1 cellular context compared by ENCODE assay signal in the genomic region with DNA sequence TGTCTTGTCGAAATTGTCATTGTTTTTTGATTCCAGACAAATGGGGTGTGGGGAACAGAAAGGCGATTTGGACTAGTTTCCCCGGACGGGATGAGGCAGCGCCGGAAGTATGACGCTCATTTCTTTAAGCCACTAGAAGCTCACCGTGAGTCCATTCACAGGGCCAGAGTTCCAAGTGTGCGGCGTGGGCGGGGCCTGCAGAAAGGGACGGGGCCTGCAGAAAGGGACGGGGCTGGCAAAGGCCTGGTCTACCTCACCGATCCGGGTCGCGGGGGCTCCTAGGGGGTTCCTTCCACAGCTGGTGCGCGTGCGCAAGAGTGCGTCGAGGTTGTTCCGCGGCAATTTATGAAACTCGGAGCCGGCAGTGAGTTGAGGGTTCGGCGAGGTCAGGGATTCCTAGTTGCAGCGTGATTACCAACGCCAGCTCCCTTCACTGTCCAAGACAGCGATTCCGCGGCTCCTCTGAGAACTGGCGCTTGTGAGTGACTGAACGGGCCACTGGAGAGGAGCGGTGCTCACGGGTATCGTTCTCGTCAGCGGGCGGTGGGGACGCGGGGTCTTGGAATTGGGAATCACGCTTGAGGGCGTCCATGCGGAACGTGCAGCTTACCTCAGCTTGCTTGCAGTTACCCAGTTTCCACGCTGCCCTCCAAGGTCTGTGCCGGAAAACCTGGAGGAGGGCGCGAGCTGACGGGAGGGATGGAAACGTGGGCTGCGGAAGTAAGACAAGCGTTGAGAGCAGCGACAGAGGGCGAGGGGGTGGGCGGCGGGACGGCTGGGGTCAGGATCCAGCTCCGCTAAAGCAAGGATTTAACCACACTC.
TF ChIP-seq lines count a peak whose summit lies in the region.

A gene (plus strand): TSS at position 219 of the 822 bp plus-strand sequence. CDS start 5,847 bp downstream, outside the sequence.

TF ChIP-seq in K562, 482 proteins besides CTCF, POLR2A, EP300 and RAD21 (continued from another document and continues in another):
- TF ChIP-seq, protein P1, sequence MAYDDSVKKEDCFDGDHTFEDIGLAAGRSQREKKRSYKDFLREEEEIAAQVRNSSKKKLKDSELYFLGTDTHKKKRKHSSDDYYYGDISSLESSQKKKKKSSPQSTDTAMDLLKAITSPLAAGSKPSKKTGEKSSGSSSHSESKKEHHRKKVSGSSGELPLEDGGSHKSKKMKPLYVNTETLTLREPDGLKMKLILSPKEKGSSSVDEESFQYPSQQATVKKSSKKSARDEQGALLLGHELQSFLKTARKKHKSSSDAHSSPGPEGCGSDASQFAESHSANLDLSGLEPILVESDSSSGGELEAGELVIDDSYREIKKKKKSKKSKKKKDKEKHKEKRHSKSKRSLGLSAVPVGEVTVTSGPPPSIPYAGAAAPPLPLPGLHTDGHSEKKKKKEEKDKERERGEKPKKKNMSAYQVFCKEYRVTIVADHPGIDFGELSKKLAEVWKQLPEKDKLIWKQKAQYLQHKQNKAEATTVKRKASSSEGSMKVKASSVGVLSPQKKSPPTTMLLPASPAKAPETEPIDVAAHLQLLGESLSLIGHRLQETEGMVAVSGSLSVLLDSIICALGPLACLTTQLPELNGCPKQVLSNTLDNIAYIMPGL (CRISPR knock-in tag; IDR thresholded peaks at IDR 0.05), result no peak; the same call in 1 of the 2 replicates
- TF ChIP-seq CREM (IDR thresholded peaks at IDR 0.05; ENCODE audit: low read depth) (peak; percentile 90), HMGN3 (IDR thresholded peaks at IDR 0.05; ENCODE audit: borderline replicate concordance, extremely low read depth, insufficient read length, low read depth, low read length) (no peak), EGR1 (conservative IDR thresholded peaks at IDR 0.05) (peak; percentile 80), CAMTA2 (CRISPR knock-in tag; conservative IDR thresholded peaks at IDR 0.05) (no peak), PHF8 (IDR thresholded peaks at IDR 0.05; ENCODE audit: borderline replicate concordance, low read length) (peak; percentile 82; the same call in 1 of the 2 replicates), ZNF184 (CRISPR knock-in tag; IDR thresholded peaks at IDR 0.05) (no peak), SMARCB1 (IDR thresholded peaks at IDR 0.05; ENCODE audit: insufficient read length, low read depth) (no peak), YY1 (IDR thresholded peaks at IDR 0.05; ENCODE audit: borderline replicate concordance in 1 of 3, control insufficient read depth in 1 of 3, extremely low read depth in 1 of 3, insufficient read depth in 3 of 3, insufficient read length in 1 of 3, insufficient replicate concordance in 2 of 3, low read depth in 1 of 3, low read length in 2 of 3) (peak in 2 of 3 experiments; percentile 23 to 66), ZFX (CRISPR knock-in tag; IDR thresholded peaks at IDR 0.05) (peak; percentile 89), C11orf30 (IDR thresholded peaks at IDR 0.05; ENCODE audit: low read depth) (peak; percentile 34; the same call in 1 of the 2 replicates), SMAD4 (CRISPR knock-in tag; conservative IDR thresholded peaks at IDR 0.05) (peak; percentile 19; the same call in 1 of the 2 replicates), ZNF12 (CRISPR knock-in tag; IDR thresholded peaks at IDR 0.05) (no peak), IRF2 (CRISPR knock-in tag; IDR thresholded peaks at IDR 0.05) (no peak), TEAD1 (CRISPR knock-in tag; IDR thresholded peaks at IDR 0.05) (0 out of 4 replicates have a peak, but pooled peaks of 1 of the 2 experiments have one; percentile 66), BRD4 (IDR thresholded peaks at IDR 0.05) (no peak), ZNF274 (IDR thresholded peaks at IDR 0.05; ENCODE audit: borderline replicate concordance, low read depth, low read length) (no peak), STAT5B (CRISPR knock-in tag; IDR thresholded peaks at IDR 0.05) (no peak), JUN (IDR thresholded peaks at IDR 0.05; ENCODE audit: borderline replicate concordance, low read depth, low read length) (peak; percentile 40; the same call in 1 of the 2 replicates), JUN (CRISPR knock-in tag; IDR thresholded peaks at IDR 0.05; ENCODE audit: borderline replicate concordance) (no peak; the same call in 1 of the 2 replicates), DMBX1 (CRISPR knock-in tag; IDR thresholded peaks at IDR 0.05; ENCODE audit: borderline replicate concordance) (no peak), CTBP1 (IDR thresholded peaks at IDR 0.05; ENCODE audit: borderline replicate concordance) (no peak; the same call in 1 of the 2 replicates), L3MBTL2 (IDR thresholded peaks at IDR 0.05) (peak; percentile 75), FOS (IDR thresholded peaks at IDR 0.05; ENCODE audit: extremely low read depth, insufficient read length) (no peak), NCOA1 (IDR thresholded peaks at IDR 0.05; ENCODE audit: low read depth) (peak; percentile 80; the same call in 1 of the 2 replicates), NFIX (CRISPR knock-in tag; IDR thresholded peaks at IDR 0.05; ENCODE audit: low read depth) (no peak), CBX8 (IDR thresholded peaks at IDR 0.05; ENCODE audit: borderline replicate concordance, extremely low read depth, low read depth, low read length, poor library complexity, severe bottlenecking) (no peak), SMAD3 (CRISPR knock-in tag; conservative IDR thresholded peaks at IDR 0.05) (no peak), KAT8 (IDR thresholded peaks at IDR 0.05; ENCODE audit: low read depth) (no peak), HEY1 (CRISPR knock-in tag; IDR thresholded peaks at IDR 0.05; ENCODE audit: borderline replicate concordance) (no peak), SMARCA5 (IDR thresholded peaks at IDR 0.05) (no peak)
- TF ChIP-seq, protein P2, sequence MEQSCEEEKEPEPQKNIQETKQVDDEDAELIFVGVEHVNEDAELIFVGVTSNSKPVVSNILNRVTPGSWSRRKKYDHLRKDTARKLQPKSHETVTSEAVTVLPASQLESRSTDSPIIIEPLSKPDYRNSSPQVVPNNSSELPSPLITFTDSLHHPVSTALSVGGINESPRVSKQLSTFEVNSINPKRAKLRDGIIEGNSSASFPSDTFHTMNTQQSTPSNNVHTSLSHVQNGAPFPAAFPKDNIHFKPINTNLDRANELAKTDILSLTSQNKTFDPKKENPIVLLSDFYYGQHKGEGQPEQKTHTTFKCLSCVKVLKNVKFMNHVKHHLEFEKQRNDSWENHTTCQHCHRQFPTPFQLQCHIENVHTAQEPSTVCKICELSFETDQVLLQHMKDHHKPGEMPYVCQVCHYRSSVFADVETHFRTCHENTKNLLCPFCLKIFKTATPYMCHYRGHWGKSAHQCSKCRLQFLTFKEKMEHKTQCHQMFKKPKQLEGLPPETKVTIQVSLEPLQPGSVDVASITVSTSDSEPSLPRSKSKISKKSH (CRISPR knock-in tag; IDR thresholded peaks at IDR 0.05), result no peak
- TF ChIP-seq, protein P3, sequence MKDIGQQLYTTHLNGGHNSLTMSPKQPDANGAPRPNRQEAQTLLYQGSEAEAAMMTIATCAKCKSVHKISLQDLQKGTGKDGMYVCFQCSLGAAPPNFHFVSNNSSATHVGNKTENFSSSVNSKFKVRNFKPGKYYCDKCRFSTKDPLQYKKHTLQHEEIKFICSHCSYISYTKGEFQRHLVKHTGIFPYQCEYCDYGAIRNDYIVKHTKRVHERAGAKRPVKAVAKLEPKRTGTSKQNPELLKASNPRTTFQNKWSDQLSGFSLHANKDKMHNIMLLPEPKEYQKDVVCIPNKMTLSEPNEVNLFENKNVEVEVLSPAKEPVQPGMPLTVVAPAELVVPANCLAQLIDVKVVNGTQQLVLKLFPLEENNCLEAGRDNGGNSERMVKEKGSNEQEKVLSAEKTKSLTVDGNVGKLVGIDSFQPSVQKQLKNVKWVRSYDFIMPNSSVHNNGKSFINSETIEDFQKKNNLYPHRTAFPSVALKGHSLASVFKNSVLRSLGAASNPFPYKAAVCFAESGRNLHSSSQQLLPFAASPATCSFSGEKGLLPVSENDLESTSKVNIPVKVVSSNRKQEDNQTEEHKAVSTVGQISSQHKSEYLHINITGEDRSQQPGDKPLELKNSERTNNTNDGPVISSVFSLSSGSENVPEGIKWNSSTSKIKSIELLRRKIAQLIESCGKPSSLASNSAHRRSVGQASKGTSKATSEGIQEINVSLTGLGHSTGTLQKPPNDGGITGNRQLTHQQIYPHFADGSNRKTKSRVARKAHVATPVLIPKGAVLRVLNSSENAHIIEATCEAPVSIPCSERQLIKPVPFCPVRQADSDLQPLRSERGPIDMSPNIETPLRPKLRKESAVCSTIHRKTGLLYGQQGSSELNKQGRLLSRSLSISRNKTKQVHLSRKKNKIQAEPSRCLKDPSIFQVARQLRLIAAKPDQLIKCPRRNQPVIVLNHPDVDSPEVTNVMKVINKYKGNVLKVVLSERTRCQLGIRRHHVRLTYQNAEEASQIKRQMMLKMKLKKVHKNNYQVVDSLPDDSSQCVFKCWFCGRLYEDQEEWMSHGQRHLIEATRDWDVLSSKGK (CRISPR knock-in tag; IDR thresholded peaks at IDR 0.05), result no peak
- TF ChIP-seq, protein P4, sequence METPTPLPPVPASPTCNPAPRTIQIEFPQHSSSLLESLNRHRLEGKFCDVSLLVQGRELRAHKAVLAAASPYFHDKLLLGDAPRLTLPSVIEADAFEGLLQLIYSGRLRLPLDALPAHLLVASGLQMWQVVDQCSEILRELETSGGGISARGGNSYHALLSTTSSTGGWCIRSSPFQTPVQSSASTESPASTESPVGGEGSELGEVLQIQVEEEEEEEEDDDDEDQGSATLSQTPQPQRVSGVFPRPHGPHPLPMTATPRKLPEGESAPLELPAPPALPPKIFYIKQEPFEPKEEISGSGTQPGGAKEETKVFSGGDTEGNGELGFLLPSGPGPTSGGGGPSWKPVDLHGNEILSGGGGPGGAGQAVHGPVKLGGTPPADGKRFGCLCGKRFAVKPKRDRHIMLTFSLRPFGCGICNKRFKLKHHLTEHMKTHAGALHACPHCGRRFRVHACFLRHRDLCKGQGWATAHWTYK (CRISPR knock-in tag; IDR thresholded peaks at IDR 0.05), result 0 out of 2 replicates have a peak, but pooled peaks have one; percentile 50
- TF ChIP-seq, protein P5, sequence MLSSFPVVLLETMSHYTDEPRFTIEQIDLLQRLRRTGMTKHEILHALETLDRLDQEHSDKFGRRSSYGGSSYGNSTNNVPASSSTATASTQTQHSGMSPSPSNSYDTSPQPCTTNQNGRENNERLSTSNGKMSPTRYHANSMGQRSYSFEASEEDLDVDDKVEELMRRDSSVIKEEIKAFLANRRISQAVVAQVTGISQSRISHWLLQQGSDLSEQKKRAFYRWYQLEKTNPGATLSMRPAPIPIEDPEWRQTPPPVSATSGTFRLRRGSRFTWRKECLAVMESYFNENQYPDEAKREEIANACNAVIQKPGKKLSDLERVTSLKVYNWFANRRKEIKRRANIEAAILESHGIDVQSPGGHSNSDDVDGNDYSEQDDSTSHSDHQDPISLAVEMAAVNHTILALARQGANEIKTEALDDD (IDR thresholded peaks at IDR 0.05), result peak; percentile 5; the same call in 1 of the 2 replicates
- TF ChIP-seq, protein P6, sequence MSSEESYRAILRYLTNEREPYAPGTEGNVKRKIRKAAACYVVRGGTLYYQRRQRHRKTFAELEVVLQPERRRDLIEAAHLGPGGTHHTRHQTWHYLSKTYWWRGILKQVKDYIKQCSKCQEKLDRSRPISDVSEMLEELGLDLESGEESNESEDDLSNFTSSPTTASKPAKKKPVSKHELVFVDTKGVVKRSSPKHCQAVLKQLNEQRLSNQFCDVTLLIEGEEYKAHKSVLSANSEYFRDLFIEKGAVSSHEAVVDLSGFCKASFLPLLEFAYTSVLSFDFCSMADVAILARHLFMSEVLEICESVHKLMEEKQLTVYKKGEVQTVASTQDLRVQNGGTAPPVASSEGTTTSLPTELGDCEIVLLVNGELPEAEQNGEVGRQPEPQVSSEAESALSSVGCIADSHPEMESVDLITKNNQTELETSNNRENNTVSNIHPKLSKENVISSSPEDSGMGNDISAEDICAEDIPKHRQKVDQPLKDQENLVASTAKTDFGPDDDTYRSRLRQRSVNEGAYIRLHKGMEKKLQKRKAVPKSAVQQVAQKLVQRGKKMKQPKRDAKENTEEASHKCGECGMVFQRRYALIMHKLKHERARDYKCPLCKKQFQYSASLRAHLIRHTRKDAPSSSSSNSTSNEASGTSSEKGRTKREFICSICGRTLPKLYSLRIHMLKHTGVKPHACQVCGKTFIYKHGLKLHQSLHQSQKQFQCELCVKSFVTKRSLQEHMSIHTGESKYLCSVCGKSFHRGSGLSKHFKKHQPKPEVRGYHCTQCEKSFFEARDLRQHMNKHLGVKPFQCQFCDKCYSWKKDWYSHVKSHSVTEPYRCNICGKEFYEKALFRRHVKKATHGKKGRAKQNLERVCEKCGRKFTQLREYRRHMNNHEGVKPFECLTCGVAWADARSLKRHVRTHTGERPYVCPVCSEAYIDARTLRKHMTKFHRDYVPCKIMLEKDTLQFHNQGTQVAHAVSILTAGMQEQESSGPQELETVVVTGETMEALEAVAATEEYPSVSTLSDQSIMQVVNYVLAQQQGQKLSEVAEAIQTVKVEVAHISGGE (CRISPR knock-in tag; IDR thresholded peaks at IDR 0.05), result peak in 2 of 3 experiments; percentile 76 to 98; a peak in 4 of 6 replicates
- TF ChIP-seq, protein P7, sequence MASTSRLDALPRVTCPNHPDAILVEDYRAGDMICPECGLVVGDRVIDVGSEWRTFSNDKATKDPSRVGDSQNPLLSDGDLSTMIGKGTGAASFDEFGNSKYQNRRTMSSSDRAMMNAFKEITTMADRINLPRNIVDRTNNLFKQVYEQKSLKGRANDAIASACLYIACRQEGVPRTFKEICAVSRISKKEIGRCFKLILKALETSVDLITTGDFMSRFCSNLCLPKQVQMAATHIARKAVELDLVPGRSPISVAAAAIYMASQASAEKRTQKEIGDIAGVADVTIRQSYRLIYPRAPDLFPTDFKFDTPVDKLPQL (IDR thresholded peaks at IDR 0.05; ENCODE audit: extremely low read depth, insufficient read length), result no peak
- TF ChIP-seq, protein P8, sequence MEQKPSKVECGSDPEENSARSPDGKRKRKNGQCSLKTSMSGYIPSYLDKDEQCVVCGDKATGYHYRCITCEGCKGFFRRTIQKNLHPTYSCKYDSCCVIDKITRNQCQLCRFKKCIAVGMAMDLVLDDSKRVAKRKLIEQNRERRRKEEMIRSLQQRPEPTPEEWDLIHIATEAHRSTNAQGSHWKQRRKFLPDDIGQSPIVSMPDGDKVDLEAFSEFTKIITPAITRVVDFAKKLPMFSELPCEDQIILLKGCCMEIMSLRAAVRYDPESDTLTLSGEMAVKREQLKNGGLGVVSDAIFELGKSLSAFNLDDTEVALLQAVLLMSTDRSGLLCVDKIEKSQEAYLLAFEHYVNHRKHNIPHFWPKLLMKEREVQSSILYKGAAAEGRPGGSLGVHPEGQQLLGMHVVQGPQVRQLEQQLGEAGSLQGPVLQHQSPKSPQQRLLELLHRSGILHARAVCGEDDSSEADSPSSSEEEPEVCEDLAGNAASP (IDR thresholded peaks at IDR 0.05), result no peak
- TF ChIP-seq, protein P9, sequence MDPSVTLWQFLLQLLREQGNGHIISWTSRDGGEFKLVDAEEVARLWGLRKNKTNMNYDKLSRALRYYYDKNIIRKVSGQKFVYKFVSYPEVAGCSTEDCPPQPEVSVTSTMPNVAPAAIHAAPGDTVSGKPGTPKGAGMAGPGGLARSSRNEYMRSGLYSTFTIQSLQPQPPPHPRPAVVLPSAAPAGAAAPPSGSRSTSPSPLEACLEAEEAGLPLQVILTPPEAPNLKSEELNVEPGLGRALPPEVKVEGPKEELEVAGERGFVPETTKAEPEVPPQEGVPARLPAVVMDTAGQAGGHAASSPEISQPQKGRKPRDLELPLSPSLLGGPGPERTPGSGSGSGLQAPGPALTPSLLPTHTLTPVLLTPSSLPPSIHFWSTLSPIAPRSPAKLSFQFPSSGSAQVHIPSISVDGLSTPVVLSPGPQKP (CRISPR knock-in tag; IDR thresholded peaks at IDR 0.05), result no peak
